In the genomic region with DNA sequence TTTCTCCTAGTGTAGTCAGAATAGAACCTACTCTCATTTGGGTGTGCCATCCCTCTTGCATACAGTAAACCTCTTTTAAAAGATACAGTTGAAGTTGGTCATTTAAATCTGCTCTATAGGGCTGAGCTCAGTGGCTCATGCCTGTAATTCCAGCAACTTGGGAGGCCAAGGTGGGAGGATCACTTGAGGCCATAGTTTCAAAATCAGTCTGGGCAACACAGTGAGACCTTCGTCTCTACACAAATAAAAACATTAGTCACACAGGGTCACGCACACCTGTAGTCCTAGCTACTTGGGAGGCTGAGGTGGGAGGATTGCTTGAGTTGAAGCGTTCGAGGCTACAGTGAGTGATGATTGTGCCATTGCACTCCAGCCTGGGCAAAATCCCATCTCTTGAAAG, we compare ENCODE assay signal across 9 cellular contexts.
"Had no signal": no experiment of that assay in that cellular context is flagged by ENCODE, and none has a peak within 500 bp of the region (broad histone marks: within the 10 kb centered on the region; RNA-seq: fewer than 3 reads in every experiment).

No MANE protein-coding gene starts in this region.

- H3K27ac Mint-ChIP-seq: GM23338, H9, HFFc6 had no signal

- H3K9me3 Mint-ChIP-seq: GM23338, H9 had no signal

- ATAC-seq: GM23338, HCT116 had no signal

- H3K4me3 ChIP-seq: GM23248, GM23338, HAP-1 had no signal

- H3K9me3 ChIP-seq: HAP-1 had no signal

- H3K36me3 ChIP-seq: HAP-1 had no signal

- H3K27ac ChIP-seq: GM23248 had no signal

- H3K9ac ChIP-seq: GM23248 had no signal

- DNase-seq: GM23248, GOT3, H7, H9, HCEC 1CT, HFFc6 had no signal

- H2AFZ ChIP-seq: GM23248, GM23338 had no signal

- H3K4me3 Mint-ChIP-seq: GM23338, H9, HFFc6 had no signal

- H3K4me2 ChIP-seq: GM23338 had no signal
